In the genomic region with DNA sequence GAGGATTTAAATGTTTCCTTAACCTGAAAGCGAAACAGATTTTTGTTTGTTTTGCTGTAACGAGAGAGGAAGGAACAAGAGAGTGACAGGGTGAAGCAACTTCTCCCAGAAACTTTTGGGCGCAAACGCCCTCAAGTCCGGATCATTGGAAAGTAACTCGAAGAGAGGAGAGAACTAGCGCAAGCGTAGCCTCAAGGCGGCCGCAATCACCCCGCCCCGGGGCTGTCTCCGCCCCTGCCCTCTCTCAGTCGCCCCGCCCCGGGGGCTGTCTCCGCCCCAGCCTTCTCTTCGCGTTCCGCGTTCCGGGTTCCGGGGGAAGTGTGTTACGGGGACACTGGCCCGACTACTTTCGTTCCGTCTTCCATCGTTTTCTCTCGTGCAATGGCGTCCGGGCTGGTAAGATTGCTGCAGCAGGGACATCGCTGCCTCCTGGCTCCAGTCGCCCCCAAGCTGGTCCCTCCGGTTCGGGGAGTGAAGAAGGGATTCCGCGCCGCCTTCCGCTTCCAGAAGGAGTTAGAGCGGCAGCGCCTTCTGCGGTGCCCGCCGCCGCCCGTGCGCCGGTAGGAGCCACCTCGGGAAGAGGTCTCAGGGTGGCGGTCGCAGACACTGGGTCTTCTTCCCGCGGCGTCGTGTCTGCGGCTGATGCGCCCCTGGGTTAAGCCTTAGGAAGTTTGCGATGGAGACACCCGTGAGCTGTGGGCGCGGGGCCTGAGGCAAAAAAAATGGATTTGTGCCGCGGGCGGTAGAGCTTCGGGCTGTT, we compare ENCODE assay signal across 8 cellular contexts. TPM values are rescaled to one million over a fixed set of nuclear protein-coding genes. Genes with fewer than 3 reads are reported as not detected.
DNase-seq lines count a peak whose midpoint lies in the region; ATAC-seq and TF ChIP-seq lines count a peak whose summit lies in the region.

A gene (plus strand): TSS at position 372 of the 760 bp plus-strand sequence. CDS start 10 bp downstream, at position 382.

- no peaks in the 10 kb centered on the region for H3K9me3 ChIP-seq in AG04450 (ENCODE audit: control insufficient read depth, insufficient read depth, low read length)
- no peaks in the 10 kb centered on the region for H3K9me3 ChIP-seq in spleen

- peak within 1 kb of the TSS; percentile 85 for H3K4me3 ChIP-seq in AG04450 (ENCODE audit: low read depth, low read length)
- H3K4me3 ChIP-seq in spleen, result peak within 1 kb of the TSS; percentile 68 to 95 (median 87)

- H3K9me3 Mint-ChIP-seq in activated B cell treated with CpG ODN at 0.5 μM for 24 hours (no peaks in the 10 kb centered on the region), immature natural killer cell (no peaks in the 10 kb centered on the region)

- DNase-seq in AG04450 (ENCODE audit: low read depth, low spot score), result peak; percentile 85
- peak; percentile 97 for DNase-seq in NCI-H345 (lab: John Stamatoyannopoulos, UW)
- peak; percentile 98 for DNase-seq in activated B cell treated with CpG ODN at 0.5 μM for 24 hours
- DNase-seq in caudate nucleus (lab: John Stamatoyannopoulos, UW), result peak; percentile 33 to 98 (median 94)
- DNase-seq in immature natural killer cell, result peak; percentile 95 to 96 (median 96)
- peak; percentile 100 for DNase-seq in spleen

- H3K27ac ChIP-seq in AG04450 (ENCODE audit: low read depth, low read length) (peak within 1 kb of the TSS; percentile 57), caudate nucleus (ENCODE audit: low read depth, low read length) (peak within 1 kb of the TSS; percentile 78), spleen (peak within 1 kb of the TSS; percentile 81 to 93 (median 90))

- WGBS in spleen, 5 donors, result 1% methylated on average over 42 to 65 of the region's 65 CpGs

- intact Hi-C loops in activated B cell treated with CpG ODN at 0.5 μM for 24 hours (cut with micrococcal nuclease) (loop anchor here (1.0 to 10.0 kb wide), 14 partner anchors 12 to 1532 kb away; a partner anchor contains a TSS), spleen (cut with DNase I; ENCODE audit: low total_unique reads) (no loop called here)

- CTCF ChIA-PET in AG04450 (lab: Charles Lee), result interaction anchor here (0.8 to 1.4 kb wide), 4 partner anchors 13 to 327 kb away, joined by 3 to 12 read pairs (median 4); no protein-coding TSS in a partner anchor
- CTCF ChIA-PET in activated B cell treated with CpG ODN at 0.5 μM for 24 hours (lab: Charles Lee), result interaction anchor here (1.0 to 1.4 kb wide), 3 partner anchors 13 to 56 kb away, joined by 3 to 9 read pairs (median 4); no protein-coding TSS in a partner anchor

- H3K4me1 Mint-ChIP-seq in activated B cell treated with CpG ODN at 0.5 μM for 24 hours (peaks cover 75% of the 10 kb centered on the region), immature natural killer cell (peaks cover 58 to 64% of the 10 kb centered on the region in 2 donors)

- peaks cover 36% of the 10 kb centered on the region for H3K36me3 Mint-ChIP-seq in activated B cell treated with CpG ODN at 0.5 μM for 24 hours (ENCODE audit: low read depth)
- H3K36me3 Mint-ChIP-seq in immature natural killer cell, result peaks cover 0 to 12% (median 6%) of the 10 kb centered on the region in 3 donors

- H3K27ac Mint-ChIP-seq in activated B cell treated with CpG ODN at 0.5 μM for 24 hours, result peak within 1 kb of the TSS; percentile 94
- peak within 1 kb of the TSS; percentile 74 to 96 (median 92) for H3K27ac Mint-ChIP-seq in immature natural killer cell

- H3K27me3 Mint-ChIP-seq in activated B cell treated with CpG ODN at 0.5 μM for 24 hours (no peaks in the 10 kb centered on the region), immature natural killer cell (ENCODE audit: low read depth in 3 of 3) (peaks cover 6 to 19% (median 10%) of the 10 kb centered on the region in 3 donors)

- ATAC-seq in GM18909 (IDR thresholded peaks at IDR 0.05; ENCODE audit: poor library complexity, unreplicated experiment), result peak; percentile 90
- peak; percentile 95 for ATAC-seq in HG03175 (IDR thresholded peaks at IDR 0.05; ENCODE audit: unreplicated experiment)
- peak; percentile 98 for ATAC-seq in activated B cell treated with CpG ODN at 0.5 μM for 24 hours (ENCODE audit: low read depth)

- no peak for TF ChIP-seq CTCF in AG04450 (IDR thresholded peaks at IDR 0.05; ENCODE audit: low read depth, low read length)
- no peak for TF ChIP-seq CTCF in activated B cell treated with CpG ODN at 0.5 μM for 24 hours (IDR thresholded peaks at IDR 0.05)
- peak in 6 of 11 experiments; percentile 17 to 42 (median 28) for TF ChIP-seq CTCF in spleen (IDR thresholded peaks at IDR 0.05 in 8 of 11, conservative IDR thresholded peaks at IDR 0.05 in 3 of 11)

- H3K4me3 Mint-ChIP-seq in activated B cell treated with CpG ODN at 0.5 μM for 24 hours (peak within 1 kb of the TSS; percentile 95), immature natural killer cell (peak within 1 kb of the TSS; percentile 94 to 99 (median 94))

- POLR2A ChIA-PET in AG04450 (lab: Yijun Ruan, JAX) (no interaction called here), activated B cell treated with CpG ODN at 0.5 μM for 24 hours (lab: Charles Lee) (interaction anchor here (0.7 to 3.3 kb wide), 9 partner anchors 11 to 69 kb away, joined by 3 to 27 read pairs (median 5); a partner anchor contains a TSS)

- TF ChIP-seq POLR2A in spleen (IDR thresholded peaks at IDR 0.05), result peak in 2 of 3 donors; percentile 53 to 97

- peaks cover 39 to 75% (median 58%) of the 10 kb centered on the region in 6 donors for H3K4me1 ChIP-seq in spleen

- H3K36me3 ChIP-seq in spleen, result peaks cover 0 to 29% (median 5%) of the 10 kb centered on the region in 6 donors

- no peaks in the 10 kb centered on the region for H3K27me3 ChIP-seq in AG04450 (ENCODE audit: control insufficient read depth, insufficient read depth, low read length)
- H3K27me3 ChIP-seq in spleen (replicated peaks in 1 of 7), result no peaks in the 10 kb centered on the region

RNA-seq across cellular contexts. Expression of the gene that starts here (rescaled TPM):
- polyA plus RNA-seq in AG04450 (2011; rRNA removed) (22.0 and 24.3 TPM in 2 replicates), immature natural killer cell (10 to 100 TPM; 25.3 to 39.6 (median 36.4) TPM), spleen (10 to 100 TPM; 19.4 to 34.6 (median 26.4) TPM)
- polyA minus RNA-seq in AG04450 (2011; rRNA and poly(A)+ RNA removed), result 7.4 and 8.0 TPM in 2 replicates
- total RNA-seq in activated B cell treated with CpG ODN at 0.5 μM for 24 hours (29.9 and 30.4 TPM in 2 replicates), spleen (10 to 100 TPM; 21.9 to 36.3 (median 25.7) TPM)

Comparison
In these comparisons a context has a peak if more than half of its experiments do, and no peak if none do; other contexts are left out.
1. Peak in every context shown above with its lines: DNase-seq, ATAC-seq, H3K4me3 ChIP-seq and H3K27ac ChIP-seq.
2. CTCF ChIP-seq: peak in spleen (6 of 11); none in AG04450 (single experiment) and activated B cell treated with CpG ODN at 0.5 μM for 24 hours (single experiment).